Comparison of ENCODE assay signal across 9 cellular contexts in the genomic region with DNA sequence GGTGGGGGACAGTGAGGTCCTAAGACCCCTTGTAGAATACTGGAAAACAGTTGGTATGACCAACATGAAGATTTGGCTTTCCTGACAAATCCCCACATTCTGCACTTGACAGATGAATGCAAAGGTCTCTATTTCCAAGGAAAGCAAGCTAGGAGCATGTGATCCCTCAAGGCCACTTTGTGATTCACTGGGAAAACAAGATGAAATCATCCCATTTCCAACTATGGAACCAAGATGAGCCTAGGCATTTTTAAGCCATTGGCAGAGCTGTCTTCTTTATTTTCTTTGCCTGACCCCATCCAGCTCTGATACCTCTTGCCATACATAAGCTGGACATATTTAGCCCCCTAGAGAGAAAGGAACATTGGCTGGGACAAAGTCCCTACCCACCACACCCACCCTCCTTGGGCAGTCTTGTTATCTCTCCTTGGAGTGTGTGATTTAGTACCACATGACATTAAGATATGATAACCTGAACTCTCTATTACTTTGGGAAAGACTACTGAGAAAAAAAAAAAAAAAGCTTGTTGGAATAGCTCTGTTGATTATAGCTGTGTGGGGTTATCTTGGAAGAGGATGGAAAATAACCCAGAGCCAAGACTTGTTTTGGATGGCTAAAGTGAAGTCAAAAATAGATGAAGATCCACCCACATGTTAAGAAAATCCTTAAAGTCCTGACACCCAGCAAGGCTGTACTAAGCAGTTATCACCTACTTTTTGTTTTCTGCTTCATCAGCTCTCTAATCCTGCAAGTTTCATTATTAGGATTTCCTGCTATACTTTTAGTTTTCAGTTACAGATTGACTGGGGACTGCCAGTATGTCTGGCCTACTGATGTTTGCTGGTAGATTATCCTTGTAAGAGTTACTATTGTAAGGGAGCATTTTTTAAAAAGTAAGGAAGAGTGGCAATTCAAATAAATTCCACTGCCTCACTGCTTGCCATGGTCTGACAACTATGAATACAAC.
DNase-seq lines count a peak whose midpoint lies in the region; ATAC-seq and TF ChIP-seq lines count a peak whose summit lies in the region.
"Had no signal": no experiment of that assay in that cellular context is flagged by ENCODE, and none has a peak within 500 bp of the region (broad histone marks: within the 10 kb centered on the region; RNA-seq: fewer than 3 reads in every experiment).

No MANE protein-coding gene starts in this region.

- H3K9ac ChIP-seq in KMS-11, result no peak overlapping the region; the same call in 1 of the 2 replicates

- no peak overlapping the region for H3K4me3 ChIP-seq in KMS-11 (IDR thresholded peaks at IDR 0.05; ENCODE audit: insufficient read depth, low read depth, low read length)

- H3K27me3 Mint-ChIP-seq in osteocyte (ENCODE audit: unreplicated experiment) (no peaks in the 10 kb centered on the region), progenitor cell of endocrine pancreas (peaks cover 3% of the 10 kb centered on the region)

- H3K4me3 Mint-ChIP-seq in osteocyte (ENCODE audit: unreplicated experiment), result no peak overlapping the region
- H3K4me3 Mint-ChIP-seq in progenitor cell of endocrine pancreas (ENCODE audit: low read depth), result no peak overlapping the region

- peak overlapping the region; percentile 49 for H3K27ac ChIP-seq in KMS-11

- H3K36me3 ChIP-seq in KMS-11 (ENCODE audit: insufficient read depth), result no peaks in the 10 kb centered on the region

- DNase-seq in osteocyte (ENCODE audit: extremely low spot score, unreplicated experiment) (no peak), midbrain (lab: John Stamatoyannopoulos, UW) (no peak), progenitor cell of endocrine pancreas (ENCODE audit: low spot score, unreplicated experiment) (no peak), C1 segment of cervical spinal cord (lab: John Stamatoyannopoulos, UW) (no peak)
- DNase-seq: NCI-H2081 treated with DMSO at 0.1 percent for 48 hours had no signal

- H2AFZ ChIP-seq in KMS-11 (ENCODE audit: low read depth), result 0 out of 2 replicates have a peak overlapping the region, but pooled peaks have one; percentile 11

- peak; percentile 78 for ATAC-seq in GM18909 (IDR thresholded peaks at IDR 0.05; ENCODE audit: poor library complexity, unreplicated experiment)
- peak; percentile 80 for ATAC-seq in HG02588 (IDR thresholded peaks at IDR 0.05; ENCODE audit: unreplicated experiment)
- no peak for ATAC-seq in HG03439 (IDR thresholded peaks at IDR 0.05; ENCODE audit: unreplicated experiment)

- peaks cover 77% of the 10 kb centered on the region for H3K4me1 ChIP-seq in KMS-11 (ENCODE audit: low read depth, poor library complexity, severe bottlenecking)

- no peaks in the 10 kb centered on the region for H4K20me1 ChIP-seq in KMS-11 (ENCODE audit: insufficient read depth)

- H3K4me1 Mint-ChIP-seq in osteocyte (ENCODE audit: unreplicated experiment), result peaks cover 23% of the 10 kb centered on the region
- peaks cover 17% of the 10 kb centered on the region for H3K4me1 Mint-ChIP-seq in progenitor cell of endocrine pancreas (ENCODE audit: low read depth)

- H3K27me3 ChIP-seq in KMS-11 (ENCODE audit: insufficient read depth, low read depth), result no peaks in the 10 kb centered on the region

- no peaks in the 10 kb centered on the region for H3K36me3 Mint-ChIP-seq in osteocyte (ENCODE audit: unreplicated experiment)
- no peaks in the 10 kb centered on the region for H3K36me3 Mint-ChIP-seq in progenitor cell of endocrine pancreas (ENCODE audit: insufficient read depth)

- H3K27ac Mint-ChIP-seq in osteocyte (ENCODE audit: unreplicated experiment) (peak overlapping the region; percentile 12), progenitor cell of endocrine pancreas (no peak overlapping the region)

- no peaks in the 10 kb centered on the region for H3K79me2 ChIP-seq in KMS-11 (ENCODE audit: insufficient read depth, low read depth)

- H3K9me3 Mint-ChIP-seq in osteocyte (ENCODE audit: unreplicated experiment) (no peaks in the 10 kb centered on the region), progenitor cell of endocrine pancreas (ENCODE audit: low read depth) (no peaks in the 10 kb centered on the region)

- peak overlapping the region; percentile 40 for H3K4me2 ChIP-seq in KMS-11

- TF ChIP-seq CTCF in KMS-11 (conservative IDR thresholded peaks at IDR 0.05; ENCODE audit: low read depth, low read length) (no peak), osteocyte (IDR thresholded peaks at IDR 0.05) (no peak), progenitor cell of endocrine pancreas (IDR thresholded peaks at IDR 0.05; ENCODE audit: unreplicated experiment) (no peak)
